ENCODE assay signal across 1 cellular context in genomic region chr11:2538951-2539735, GRCh38.
TF ChIP-seq lines count a peak whose summit lies in the region.

No MANE protein-coding gene starts in this region.

TF ChIP-seq in SK-N-SH treated with all-trans-retinoic acid at 6 μM for 48 hours, 23 proteins besides CTCF, POLR2A, EP300 and RAD21 (continued from another document):
- no peak for TF ChIP-seq TSHZ2 (CRISPR knock-in tag; IDR thresholded peaks at IDR 0.05)
